Comparison of ENCODE assay signal across 16 cellular contexts in the genomic region with DNA sequence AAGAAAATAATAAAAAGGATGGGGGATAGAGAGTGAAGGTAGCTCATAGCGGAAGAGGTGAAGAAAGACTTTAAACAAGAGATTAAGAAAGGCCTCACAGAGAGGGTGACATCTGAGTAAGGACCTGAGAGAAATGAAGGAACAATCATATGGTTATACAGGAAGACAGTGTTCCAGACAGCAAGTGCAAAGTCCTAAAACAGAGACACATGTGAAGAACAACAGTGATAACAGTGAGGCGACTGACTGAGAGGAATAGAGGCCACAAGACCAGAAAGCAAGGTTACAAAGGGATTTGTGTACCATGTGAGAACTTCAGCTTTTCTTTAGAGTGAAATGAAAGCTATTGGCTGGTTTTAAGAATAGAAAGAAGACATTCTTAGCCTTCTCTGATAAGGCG.
DNase-seq lines count a peak whose midpoint lies in the region; ATAC-seq, FAIRE-seq and TF ChIP-seq lines count a peak whose summit lies in the region.
"Had no signal": no experiment of that assay in that cellular context is flagged by ENCODE, and none has a peak within 500 bp of the region (broad histone marks: within the 10 kb centered on the region; RNA-seq: fewer than 3 reads in every experiment).

No MANE protein-coding gene starts in this region.

- no peaks in the 10 kb centered on the region for H3K4me1 Mint-ChIP-seq in stimulated activated naive CD8-positive, alpha-beta T cell treated with anti-CD3 and anti-CD28 coated beads, Interleukin-15, amount 100 ng/mL, for 72 hours

- 63% methylated on average over 3 of the region's 3 CpGs for WGBS in K562 (ENCODE audit: insufficient coverage, low coverage, missing lambda C conversion rate)
- 74% methylated on average over 3 of the region's 3 CpGs for WGBS in hepatocyte (ENCODE audit: low lambda C conversion rate, missing lambda C conversion rate)
- 64 to 75% methylated on average over 3 of the region's 3 CpGs for WGBS in testis, 2 donors

- no peak for TF ChIP-seq CTCF in right atrium auricular region (IDR thresholded peaks at IDR 0.05)
- TF ChIP-seq CTCF in K562 (IDR thresholded peaks at IDR 0.05 in 2 of 3, conservative IDR thresholded peaks at IDR 0.05 in 1 of 3; ENCODE audit: insufficient read depth in 2 of 3, low read depth in 1 of 3, low read length in 3 of 3): no peak
- TF ChIP-seq CTCF in hepatocyte (IDR thresholded peaks at IDR 0.05; ENCODE audit: poor library complexity): no peak
- no peak for TF ChIP-seq CTCF in testis (IDR thresholded peaks at IDR 0.05)

- ATAC-seq in left ventricle myocardium superior (peak; percentile 47), K562 (peak; percentile 45; the same call in 2 of the 3 replicates), HG03175 (IDR thresholded peaks at IDR 0.05; ENCODE audit: unreplicated experiment) (no peak)
- no peak for ATAC-seq in stimulated activated naive CD8-positive, alpha-beta T cell treated with anti-CD3 and anti-CD28 coated beads, Interleukin-15, amount 100 ng/mL, for 72 hours
- ATAC-seq: GM12878 had no signal

- no peaks in the 10 kb centered on the region for H3K9me2 ChIP-seq in hepatocyte (replicated peaks; ENCODE audit: insufficient read depth)

- H4K20me1 ChIP-seq in K562 (replicated peaks; ENCODE audit: control insufficient read depth, insufficient read depth, low read length): no peaks in the 10 kb centered on the region
- no peaks in the 10 kb centered on the region for H4K20me1 ChIP-seq in hepatocyte (ENCODE audit: insufficient read depth, poor library complexity, severe bottlenecking)

- TF ChIP-seq RAD21 in K562 (CRISPR knock-in tag; conservative IDR thresholded peaks at IDR 0.05 in 1 of 2, IDR thresholded peaks at IDR 0.05 in 1 of 2): no peak

- no peaks in the 10 kb centered on the region for H3K27me3 Mint-ChIP-seq in stimulated activated naive CD8-positive, alpha-beta T cell treated with anti-CD3 and anti-CD28 coated beads, Interleukin-15, amount 100 ng/mL, for 72 hours

- H3K9me3 Mint-ChIP-seq in stimulated activated naive CD8-positive, alpha-beta T cell treated with anti-CD3 and anti-CD28 coated beads, Interleukin-15, amount 100 ng/mL, for 72 hours: no peaks in the 10 kb centered on the region

- intact Hi-C loops in left ventricle myocardium superior (cut with micrococcal nuclease): no loop called here
- intact Hi-C loops in K562 (cut with micrococcal nuclease): no loop called here
- intact Hi-C loops in testis (cut with DNase I; ENCODE audit: low total_unique reads): no loop called here

- no peak overlapping the region for H3K9ac ChIP-seq in K562 (ENCODE audit: insufficient read depth in 1 of 2, low read depth in 2 of 2, low read length in 2 of 2)

- H3K4me3 ChIP-seq in right atrium auricular region (no peak overlapping the region), K562 (no peak overlapping the region), hepatocyte (no peak overlapping the region), testis (no peak overlapping the region)
- H3K4me3 ChIP-seq: GM12878 had no signal

- TF ChIP-seq EP300 in K562 (IDR thresholded peaks at IDR 0.05; ENCODE audit: low read length): no peak

- CTCF ChIA-PET in K562 (lab: Yijun Ruan, JAX; ENCODE audit: low intra/inter-chr PET ratio): no interaction called here

- no peaks in the 10 kb centered on the region for H3K9me1 ChIP-seq in K562 (ENCODE audit: control insufficient read depth, insufficient read depth, low read length)

- H2AFZ ChIP-seq in K562 (ENCODE audit: low read depth, low read length) (peak overlapping the region; percentile 75; the same call in 1 of the 2 replicates), hepatocyte (peak overlapping the region; percentile 3)

- H3K27me3 ChIP-seq in right atrium auricular region (no peaks in the 10 kb centered on the region), K562 (ENCODE audit: control insufficient read depth in 2 of 2, insufficient read depth in 2 of 2, low read length in 2 of 2) (no peaks in the 10 kb centered on the region), hepatocyte (no peaks in the 10 kb centered on the region), testis (no peaks in the 10 kb centered on the region)

- H3K36me3 ChIP-seq in right atrium auricular region: no peaks in the 10 kb centered on the region
- no peaks in the 10 kb centered on the region for H3K36me3 ChIP-seq in K562 (ENCODE audit: control insufficient read depth, insufficient read depth, low read length)
- H3K36me3 ChIP-seq in hepatocyte (replicated peaks; ENCODE audit: insufficient read depth, low read depth): no peaks in the 10 kb centered on the region
- no peaks in the 10 kb centered on the region for H3K36me3 ChIP-seq in testis (ENCODE audit: low read depth, missing control alignments)

- H3K9me3 ChIP-seq in right atrium auricular region (no peaks in the 10 kb centered on the region), K562 (replicated peaks; ENCODE audit: control insufficient read depth, insufficient read depth, low read depth, low read length) (no peaks in the 10 kb centered on the region), hepatocyte (ENCODE audit: low read depth) (no peaks in the 10 kb centered on the region), testis (no peaks in the 10 kb centered on the region)

- no TSS peak for BruUV-seq in K562 (replicated peaks; lab: Mats Ljungman, UMichigan)

- DNase-seq in left ventricle myocardium superior: no peak
- DNase-seq in right atrium auricular region (ENCODE audit: low spot score): no peak
- DNase-seq in K562 (ENCODE audit: extremely low read depth in 1 of 4, low spot score in 3 of 4): no peak
- DNase-seq in hepatocyte (ENCODE audit: low spot score): peak; percentile 27
- DNase-seq in testis: no peak
- no peak for DNase-seq in stimulated activated naive CD8-positive, alpha-beta T cell treated with anti-CD3 and anti-CD28 coated beads, Interleukin-15, amount 100 ng/mL, for 72 hours
- DNase-seq in NCI-H345 treated with DMSO at 0.1 percent for 48 hours (lab: John Stamatoyannopoulos, UW; ENCODE audit: unreplicated experiment): no peak
- DNase-seq: ACHN; C1 segment of cervical spinal cord; Calu3; CD4-positive, alpha-beta T cell; DMS 273 treated with DMSO at 0.1 percent for 48 hours; H7 had no signal

- H3K27ac Mint-ChIP-seq in stimulated activated naive CD8-positive, alpha-beta T cell treated with anti-CD3 and anti-CD28 coated beads, Interleukin-15, amount 100 ng/mL, for 72 hours: peak overlapping the region in 1 of 2 donors; percentile 34
- H3K27ac Mint-ChIP-seq: CD4-positive, alpha-beta T cell had no signal

- H3K4me1 ChIP-seq in right atrium auricular region (no peaks in the 10 kb centered on the region), K562 (replicated peaks in 1 of 2; ENCODE audit: control insufficient read depth in 2 of 2, insufficient read depth in 2 of 2, low read length in 2 of 2) (peaks cover 0 to 9% of the 10 kb centered on the region in 2 experiments; a peak in 4 of 5 replicates), hepatocyte (ENCODE audit: insufficient read depth) (peaks cover 7% of the 10 kb centered on the region), testis (peaks cover 6% of the 10 kb centered on the region)

- no peak for TF ChIP-seq POLR2A in K562 (conservative IDR thresholded peaks at IDR 0.05)
- TF ChIP-seq POLR2A in testis (IDR thresholded peaks at IDR 0.05): no peak

- in situ Hi-C loops in K562 (cut with MboI): no loop called here

- H3K4me2 ChIP-seq in K562 (ENCODE audit: insufficient read depth, low read length) (no peak overlapping the region), hepatocyte (no peak overlapping the region)

- no peak for FAIRE-seq in K562 (lab: Jason Lieb, UNC)
- FAIRE-seq: GM12878, GM18507 had no signal

- H3K79me2 ChIP-seq in K562 (ENCODE audit: control insufficient read depth, insufficient read depth, low read length): no peaks in the 10 kb centered on the region
- no peaks in the 10 kb centered on the region for H3K79me2 ChIP-seq in hepatocyte

- POLR2A ChIA-PET in K562 (lab: Yijun Ruan, JAX): interaction anchor here (0.6 kb wide), 1 partner anchor 62 kb away, joined by 3 read pairs; no protein-coding TSS in a partner anchor

- H3K4me3 Mint-ChIP-seq in stimulated activated naive CD8-positive, alpha-beta T cell treated with anti-CD3 and anti-CD28 coated beads, Interleukin-15, amount 100 ng/mL, for 72 hours: no peak overlapping the region
- H3K4me3 Mint-ChIP-seq: CD4-positive, alpha-beta T cell had no signal

- H3K27ac ChIP-seq in right atrium auricular region (no peak overlapping the region), K562 (ENCODE audit: extremely low read depth, low read depth, low read length) (no peak overlapping the region), hepatocyte (peak overlapping the region; percentile 63), testis (peak overlapping the region; percentile 12 to 41)

TF ChIP-seq in K562, 482 proteins besides CTCF, POLR2A, EP300 and RAD21 (continues in another document):
- TF ChIP-seq ZFX (CRISPR knock-in tag; IDR thresholded peaks at IDR 0.05) (no peak), ZNF217 (CRISPR knock-in tag; IDR thresholded peaks at IDR 0.05) (no peak), PHF8 (IDR thresholded peaks at IDR 0.05; ENCODE audit: borderline replicate concordance, low read length) (no peak), ZNF75A (CRISPR knock-in tag; IDR thresholded peaks at IDR 0.05) (no peak), MEF2A (IDR thresholded peaks at IDR 0.05; ENCODE audit: control insufficient read depth, low read depth, low read length) (no peak), PURB (CRISPR knock-in tag; IDR thresholded peaks at IDR 0.05; ENCODE audit: low read depth) (no peak), FOXA3 (CRISPR knock-in tag; conservative IDR thresholded peaks at IDR 0.05 in 1 of 2, IDR thresholded peaks at IDR 0.05 in 1 of 2) (no peak), TCF7L2 (IDR thresholded peaks at IDR 0.05; ENCODE audit: low read depth, low read length) (no peak)
- TF ChIP-seq, protein P1, sequence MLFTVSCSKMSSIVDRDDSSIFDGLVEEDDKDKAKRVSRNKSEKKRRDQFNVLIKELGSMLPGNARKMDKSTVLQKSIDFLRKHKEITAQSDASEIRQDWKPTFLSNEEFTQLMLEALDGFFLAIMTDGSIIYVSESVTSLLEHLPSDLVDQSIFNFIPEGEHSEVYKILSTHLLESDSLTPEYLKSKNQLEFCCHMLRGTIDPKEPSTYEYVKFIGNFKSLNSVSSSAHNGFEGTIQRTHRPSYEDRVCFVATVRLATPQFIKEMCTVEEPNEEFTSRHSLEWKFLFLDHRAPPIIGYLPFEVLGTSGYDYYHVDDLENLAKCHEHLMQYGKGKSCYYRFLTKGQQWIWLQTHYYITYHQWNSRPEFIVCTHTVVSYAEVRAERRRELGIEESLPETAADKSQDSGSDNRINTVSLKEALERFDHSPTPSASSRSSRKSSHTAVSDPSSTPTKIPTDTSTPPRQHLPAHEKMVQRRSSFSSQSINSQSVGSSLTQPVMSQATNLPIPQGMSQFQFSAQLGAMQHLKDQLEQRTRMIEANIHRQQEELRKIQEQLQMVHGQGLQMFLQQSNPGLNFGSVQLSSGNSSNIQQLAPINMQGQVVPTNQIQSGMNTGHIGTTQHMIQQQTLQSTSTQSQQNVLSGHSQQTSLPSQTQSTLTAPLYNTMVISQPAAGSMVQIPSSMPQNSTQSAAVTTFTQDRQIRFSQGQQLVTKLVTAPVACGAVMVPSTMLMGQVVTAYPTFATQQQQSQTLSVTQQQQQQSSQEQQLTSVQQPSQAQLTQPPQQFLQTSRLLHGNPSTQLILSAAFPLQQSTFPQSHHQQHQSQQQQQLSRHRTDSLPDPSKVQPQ (CRISPR knock-in tag; IDR thresholded peaks at IDR 0.05; ENCODE audit: borderline replicate concordance): no peak

Comparison
In these comparisons a context has a peak if more than half of its experiments do, and no peak if none do; other contexts are left out.
1. ATAC-seq: peak in left ventricle myocardium superior (single experiment) and K562 (single experiment); none in stimulated activated naive CD8-positive, alpha-beta T cell treated with anti-CD3 and anti-CD28 coated beads, Interleukin-15, amount 100 ng/mL, for 72 hours (single experiment) and HG03175 (single experiment).
2. H3K27ac ChIP-seq: peak in hepatocyte (single experiment) and testis (2 of 2); none in right atrium auricular region (0 of 2) and K562 (single experiment).